ENCODE assay signal across 12 cellular contexts in the genomic region with DNA sequence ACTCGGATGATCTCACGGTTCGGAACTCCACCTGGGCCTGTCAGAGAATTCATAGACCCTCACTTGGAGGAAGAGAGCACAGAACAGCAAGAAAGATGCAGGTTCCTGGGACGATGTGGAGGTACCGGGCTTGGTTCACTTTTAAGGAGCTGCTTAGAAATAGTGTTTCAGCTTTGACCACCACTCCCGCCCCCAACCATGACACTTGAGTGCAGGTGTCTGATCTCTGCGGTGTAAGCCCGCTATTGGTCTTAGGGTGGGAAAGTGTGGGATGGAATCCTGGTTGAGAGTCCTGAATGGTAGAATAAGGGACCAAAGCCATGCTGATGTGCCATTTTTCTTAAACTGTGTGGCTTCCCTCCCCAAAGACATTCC.
DNase-seq lines count a peak whose midpoint lies in the region; ATAC-seq and TF ChIP-seq lines count a peak whose summit lies in the region.
"Had no signal": no experiment of that assay in that cellular context is flagged by ENCODE, and none has a peak within 500 bp of the region (broad histone marks: within the 10 kb centered on the region; RNA-seq: fewer than 3 reads in every experiment).

No MANE protein-coding gene starts in this region.

- no peak for DNase-seq in CD8-positive, alpha-beta T cell
- DNase-seq in dorsolateral prefrontal cortex, result no peak
- peak; percentile 81 for DNase-seq in osteoblast (ENCODE audit: insufficient read length, low spot score, missing footprints)
- DNase-seq in stimulated activated CD8-positive, alpha-beta memory T cell treated with anti-CD3 and anti-CD28 coated beads, Interleukin-4, amount 100 ng/mL, for 48 hours, result no peak
- DNase-seq in C1 segment of cervical spinal cord (lab: John Stamatoyannopoulos, UW), result no peak
- DNase-seq in effector CD8-positive, alpha-beta T cell (lab: John Stamatoyannopoulos, UW), result no peak
- no peak for DNase-seq in NCI-H187 (lab: John Stamatoyannopoulos, UW)
- DNase-seq: NCI-H1436 had no signal

- peaks cover 55% of the 10 kb centered on the region for H3K27me3 Mint-ChIP-seq in CD8-positive, alpha-beta T cell (ENCODE audit: low read depth)

- H3K79me2 ChIP-seq in OCI-LY3 (ENCODE audit: low read length), result no peaks in the 10 kb centered on the region
- no peaks in the 10 kb centered on the region for H3K79me2 ChIP-seq in osteoblast (ENCODE audit: insufficient read depth, low read length)

- no peaks in the 10 kb centered on the region for H3K9me3 ChIP-seq in CD8-positive, alpha-beta T cell (ENCODE audit: low read length)
- no peaks in the 10 kb centered on the region for H3K9me3 ChIP-seq in OCI-LY3 (ENCODE audit: insufficient read depth, low read length)
- no peaks in the 10 kb centered on the region for H3K9me3 ChIP-seq in osteoblast (ENCODE audit: low read depth, low read length)
- H3K9me3 ChIP-seq: mucosa of descending colon, SJSA1 had no signal

- POLR2A ChIA-PET in CD8-positive, alpha-beta T cell (lab: Charles Lee), result no interaction called here

- peaks cover 41% of the 10 kb centered on the region for H4K20me1 ChIP-seq in OCI-LY3 (ENCODE audit: insufficient read depth, low read length)
- H4K20me1 ChIP-seq in osteoblast (ENCODE audit: insufficient read depth, low read length), result no peaks in the 10 kb centered on the region

- H3K4me1 Mint-ChIP-seq in CD8-positive, alpha-beta T cell (ENCODE audit: low read depth), result peaks cover 32% of the 10 kb centered on the region

- no peaks in the 10 kb centered on the region for H3K36me3 ChIP-seq in CD8-positive, alpha-beta T cell (ENCODE audit: insufficient read depth, low read length)
- H3K36me3 ChIP-seq in OCI-LY3 (replicated peaks; ENCODE audit: low read depth, low read length), result no peaks in the 10 kb centered on the region
- no peaks in the 10 kb centered on the region for H3K36me3 ChIP-seq in osteoblast (ENCODE audit: insufficient read depth, low read length)
- H3K36me3 ChIP-seq: SJSA1 had no signal

- no peak overlapping the region for H3K9ac ChIP-seq in OCI-LY3 (ENCODE audit: low read length)

- intact Hi-C loops in CD8-positive, alpha-beta T cell (cut with DNase I, micrococcal nuclease), result loop anchor here in 1 of 2 experiments (5.0 kb wide), 1 partner anchor 41 kb away; no protein-coding TSS in a partner anchor
- intact Hi-C loops in dorsolateral prefrontal cortex (cut with DNase I), result no loop called here

- H3K27ac Mint-ChIP-seq in CD8-positive, alpha-beta T cell, result no peak overlapping the region

- H3K36me3 Mint-ChIP-seq in CD8-positive, alpha-beta T cell, result no peaks in the 10 kb centered on the region

- H2AFZ ChIP-seq in OCI-LY3 (ENCODE audit: low read depth, low read length), result no peak overlapping the region
- H2AFZ ChIP-seq in osteoblast (ENCODE audit: low read length), result peak overlapping the region; percentile 85

- no peak overlapping the region for H3K4me3 ChIP-seq in CD8-positive, alpha-beta T cell (ENCODE audit: low read depth, low read length)
- H3K4me3 ChIP-seq in OCI-LY3 (ENCODE audit: low read length) (peak overlapping the region; percentile 63; the same call in 1 of the 2 replicates), dorsolateral prefrontal cortex (peak overlapping the region in 45 of 59 donors; percentile 1 to 72 (median 51)), osteoblast (ENCODE audit: insufficient read depth, low read length) (peak overlapping the region; percentile 78)
- H3K4me3 ChIP-seq: mucosa of descending colon had no signal

- H3K9me3 Mint-ChIP-seq in CD8-positive, alpha-beta T cell, result no peaks in the 10 kb centered on the region

- H3K4me3 Mint-ChIP-seq in CD8-positive, alpha-beta T cell, result peak overlapping the region; percentile 87

- H3K4me2 ChIP-seq in OCI-LY3 (ENCODE audit: low read length), result peak overlapping the region; percentile 90
- peak overlapping the region; percentile 96 for H3K4me2 ChIP-seq in osteoblast (ENCODE audit: insufficient read depth, low read length)

- no peak overlapping the region for H3K27ac ChIP-seq in CD8-positive, alpha-beta T cell (ENCODE audit: low read depth, low read length)
- H3K27ac ChIP-seq in OCI-LY3 (ENCODE audit: low read length) (no peak overlapping the region), dorsolateral prefrontal cortex (peak overlapping the region in 1 of 59 donors; percentile 57), osteoblast (ENCODE audit: low read depth, low read length) (peak overlapping the region; percentile 23)
- H3K27ac ChIP-seq: foreskin keratinocyte, SJSA1 had no signal

- CTCF ChIA-PET in CD8-positive, alpha-beta T cell (lab: Charles Lee), result interaction anchor here (0.9 to 17.0 kb wide), 4 partner anchors 17 to 175 kb away, joined by 3 to 150 read pairs (median 56); no protein-coding TSS in a partner anchor

- peaks cover 15% of the 10 kb centered on the region for H3K27me3 ChIP-seq in CD8-positive, alpha-beta T cell (ENCODE audit: insufficient read depth, low read length)
- H3K27me3 ChIP-seq in OCI-LY3 (ENCODE audit: low read depth, low read length), result peaks cover 78% of the 10 kb centered on the region
- peaks cover 0 to 63% (median 20%) of the 10 kb centered on the region in 45 donors for H3K27me3 ChIP-seq in dorsolateral prefrontal cortex
- peaks cover 69% of the 10 kb centered on the region for H3K27me3 ChIP-seq in osteoblast (ENCODE audit: insufficient read depth, low read length)

- no peak for TF ChIP-seq CTCF in CD8-positive, alpha-beta T cell (IDR thresholded peaks at IDR 0.05)
- TF ChIP-seq CTCF in OCI-LY3 (IDR thresholded peaks at IDR 0.05; ENCODE audit: low read depth, low read length) (no peak), dorsolateral prefrontal cortex (IDR thresholded peaks at IDR 0.05 in 54 of 56, conservative IDR thresholded peaks at IDR 0.05 in 2 of 56; ENCODE audit: low read depth in 1 of 56, partially characterized antibody in 56 of 56) (no peak), osteoblast (IDR thresholded peaks at IDR 0.05; ENCODE audit: extremely low read depth, low read depth, low read length) (no peak)

- peaks cover 17% of the 10 kb centered on the region for H3K4me1 ChIP-seq in CD8-positive, alpha-beta T cell (ENCODE audit: insufficient read depth, low read length)
- H3K4me1 ChIP-seq in OCI-LY3 (ENCODE audit: low read length) (peaks cover 17% of the 10 kb centered on the region), osteoblast (ENCODE audit: insufficient read depth, low read length) (peaks cover 17% of the 10 kb centered on the region)

- ATAC-seq in CD8-positive, alpha-beta T cell, result no peak
